In genomic region chr17:19013226-19013625, GRCh38 we compare ENCODE assay signal across 24 cellular contexts. TPM values are rescaled to one million over a fixed set of nuclear protein-coding genes. Genes with fewer than 3 reads are reported as not detected.
"Had no signal": no experiment of that assay in that cellular context is flagged by ENCODE, and none has a peak within 500 bp of the region (broad histone marks: within the 10 kb centered on the region; RNA-seq: fewer than 3 reads in every experiment).

No MANE protein-coding gene starts in this region.

- H3K4me1 ChIP-seq: SJCRH30 had no signal

- H3K4me3 ChIP-seq: SJCRH30 had no signal

- H3K27ac ChIP-seq: SJCRH30, VCaP had no signal

- ATAC-seq: activated T-cell treated with anti-CD3 and anti-CD28 coated beads, Interleukin-2, amount 50 U/mL, for 4 hours had no signal

- DNase-seq: activated CD4-positive, alpha-beta memory T cell treated with anti-CD3 and anti-CD28 coated beads for 36 hours; activated CD4-positive, alpha-beta T cell treated with anti-CD3 and anti-CD28 coated beads, Interleukin-2, amount 10 ng/mL, durations not matched to agents 7 days and 5 days; activated CD4-positive, CD25-positive, alpha-beta regulatory T cell; activated CD8-positive, alpha-beta memory T cell treated with anti-CD3 and anti-CD28 coated beads for 24 hours; activated gamma-delta T cell treated with Interleukin-2 at 50 U/mL for 16 hours; activated naive CD4-positive, alpha-beta T cell treated with anti-CD3 and anti-CD28 coated beads, Interleukin-2, amount 10 ng/mL, durations not matched to agents 7 days and 5 days; activated naive CD8-positive, alpha-beta T cell treated with anti-CD3 and anti-CD28 coated beads for 36 hours; activated T-cell treated with anti-CD3 and anti-CD28 coated beads, Interleukin-2, amount 50 U/mL, for 4 hours; KG1; NCI-H1048; NCI-H146; NCI-H187 treated with DMSO at 0.1 percent for 48 hours; NCI-H2081 treated with DMSO at 0.1 percent for 48 hours; NCI-H2171; NCI-H226; NCI-H526; NCI-H82; SJCRH30; SK-N-SH; T-helper 1 cell had no signal

- H3K9me3 ChIP-seq: SJCRH30, SK-N-SH had no signal

- H3K36me3 ChIP-seq: SJCRH30 had no signal

RNA-seq across cellular contexts. Expression of gene GRAP, which starts 33.5 kb away (rescaled TPM):
- total RNA-seq: LHCN-M2, NCI-H460, RPMI7951 had no signal
